ENCODE assay signal across 1 cellular context in the genomic region with DNA sequence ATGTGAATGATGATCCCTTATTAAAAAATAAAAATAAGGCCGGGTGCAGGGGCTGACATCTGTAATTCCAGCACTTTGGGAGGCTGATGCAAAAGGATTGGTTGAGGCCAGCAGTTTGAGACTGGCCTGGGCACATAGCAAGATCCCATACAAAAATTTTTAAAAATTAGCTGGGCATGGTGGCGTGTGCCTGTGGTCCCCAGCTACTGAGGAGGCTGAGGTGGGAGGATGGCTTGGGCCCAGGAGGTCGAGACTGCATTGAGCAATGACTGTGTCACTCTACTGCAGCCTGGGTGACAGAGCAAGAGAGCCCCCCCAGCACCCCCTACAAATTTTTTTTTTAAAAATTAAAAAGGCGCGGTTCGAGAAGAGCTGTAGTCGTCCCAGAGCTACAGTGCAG.
A peak's percentile ranks its signal among the peaks of the same experiment; 100 is the strongest.
TF ChIP-seq lines count a peak whose summit lies in the region.

No MANE protein-coding gene starts in this region.

TF ChIP-seq in HepG2, 621 proteins besides CTCF, POLR2A, EP300 and RAD21:
- 0 out of 2 replicates have a peak, but pooled peaks have one; percentile 4 for TF ChIP-seq NCOR1 (IDR thresholded peaks at IDR 0.05; ENCODE audit: borderline replicate concordance, low read length)
- TF ChIP-seq ZNF121 (CRISPR knock-in tag; IDR thresholded peaks at IDR 0.05): peak; percentile 59
- TF ChIP-seq, protein P1, sequence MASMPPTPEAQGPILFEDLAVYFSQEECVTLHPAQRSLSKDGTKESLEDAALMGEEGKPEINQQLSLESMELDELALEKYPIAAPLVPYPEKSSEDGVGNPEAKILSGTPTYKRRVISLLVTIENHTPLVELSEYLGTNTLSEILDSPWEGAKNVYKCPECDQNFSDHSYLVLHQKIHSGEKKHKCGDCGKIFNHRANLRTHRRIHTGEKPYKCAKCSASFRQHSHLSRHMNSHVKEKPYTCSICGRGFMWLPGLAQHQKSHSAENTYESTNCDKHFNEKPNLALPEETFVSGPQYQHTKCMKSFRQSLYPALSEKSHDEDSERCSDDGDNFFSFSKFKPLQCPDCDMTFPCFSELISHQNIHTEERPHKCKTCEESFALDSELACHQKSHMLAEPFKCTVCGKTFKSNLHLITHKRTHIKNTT (CRISPR knock-in tag; IDR thresholded peaks at IDR 0.05): no peak
- TF ChIP-seq, protein P2, sequence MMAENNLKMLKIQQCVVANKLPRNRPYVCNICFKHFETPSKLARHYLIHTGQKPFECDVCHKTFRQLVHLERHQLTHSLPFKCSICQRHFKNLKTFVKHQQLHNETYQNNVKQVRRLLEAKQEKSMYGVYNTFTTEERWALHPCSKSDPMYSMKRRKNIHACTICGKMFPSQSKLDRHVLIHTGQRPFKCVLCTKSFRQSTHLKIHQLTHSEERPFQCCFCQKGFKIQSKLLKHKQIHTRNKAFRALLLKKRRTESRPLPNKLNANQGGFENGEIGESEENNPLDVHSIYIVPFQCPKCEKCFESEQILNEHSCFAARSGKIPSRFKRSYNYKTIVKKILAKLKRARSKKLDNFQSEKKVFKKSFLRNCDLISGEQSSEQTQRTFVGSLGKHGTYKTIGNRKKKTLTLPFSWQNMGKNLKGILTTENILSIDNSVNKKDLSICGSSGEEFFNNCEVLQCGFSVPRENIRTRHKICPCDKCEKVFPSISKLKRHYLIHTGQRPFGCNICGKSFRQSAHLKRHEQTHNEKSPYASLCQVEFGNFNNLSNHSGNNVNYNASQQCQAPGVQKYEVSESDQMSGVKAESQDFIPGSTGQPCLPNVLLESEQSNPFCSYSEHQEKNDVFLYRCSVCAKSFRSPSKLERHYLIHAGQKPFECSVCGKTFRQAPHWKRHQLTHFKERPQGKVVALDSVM (CRISPR knock-in tag; IDR thresholded peaks at IDR 0.05): peak; percentile 67; the same call in 1 of the 2 replicates
